ENCODE assay signal across 1 cellular context in the genomic region with DNA sequence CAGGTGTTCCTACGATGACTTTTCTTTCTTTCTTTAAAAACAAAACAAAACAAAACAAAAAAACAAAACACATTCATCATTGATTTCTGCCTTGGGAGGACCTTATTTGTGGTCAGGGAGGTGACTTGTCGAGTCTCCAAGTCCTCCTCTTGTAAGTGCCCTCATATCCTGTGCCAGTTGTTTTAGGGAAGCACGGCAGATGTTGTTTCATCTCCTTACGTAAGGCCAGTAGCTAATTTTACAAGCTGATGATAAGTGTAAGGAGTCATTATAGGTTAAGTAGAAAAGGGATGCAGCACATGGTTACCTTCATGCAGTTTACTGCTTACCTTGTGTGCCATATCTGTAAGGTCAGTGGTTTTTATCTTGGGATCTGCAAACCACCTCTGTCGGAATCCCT.
TF ChIP-seq lines count a peak whose summit lies in the region.

No MANE protein-coding gene starts in this region.

TF ChIP-seq in H1, 55 proteins besides CTCF, POLR2A, EP300 and RAD21 (continued from another document):
- TF ChIP-seq RFX5 (IDR thresholded peaks at IDR 0.05; ENCODE audit: borderline replicate concordance, low read depth, low read length) (no peak), TEAD4 (IDR thresholded peaks at IDR 0.05; ENCODE audit: low read depth, low read length) (no peak), HDAC6 (IDR thresholded peaks at IDR 0.05; ENCODE audit: low read depth, low read length) (no peak), CREB1 (IDR thresholded peaks at IDR 0.05) (no peak), RXRA (IDR thresholded peaks at IDR 0.05; ENCODE audit: insufficient read depth, low read depth, low read length) (no peak), KDM1A (IDR thresholded peaks at IDR 0.05; ENCODE audit: borderline replicate concordance, low read length) (no peak)
